In the genomic region with DNA sequence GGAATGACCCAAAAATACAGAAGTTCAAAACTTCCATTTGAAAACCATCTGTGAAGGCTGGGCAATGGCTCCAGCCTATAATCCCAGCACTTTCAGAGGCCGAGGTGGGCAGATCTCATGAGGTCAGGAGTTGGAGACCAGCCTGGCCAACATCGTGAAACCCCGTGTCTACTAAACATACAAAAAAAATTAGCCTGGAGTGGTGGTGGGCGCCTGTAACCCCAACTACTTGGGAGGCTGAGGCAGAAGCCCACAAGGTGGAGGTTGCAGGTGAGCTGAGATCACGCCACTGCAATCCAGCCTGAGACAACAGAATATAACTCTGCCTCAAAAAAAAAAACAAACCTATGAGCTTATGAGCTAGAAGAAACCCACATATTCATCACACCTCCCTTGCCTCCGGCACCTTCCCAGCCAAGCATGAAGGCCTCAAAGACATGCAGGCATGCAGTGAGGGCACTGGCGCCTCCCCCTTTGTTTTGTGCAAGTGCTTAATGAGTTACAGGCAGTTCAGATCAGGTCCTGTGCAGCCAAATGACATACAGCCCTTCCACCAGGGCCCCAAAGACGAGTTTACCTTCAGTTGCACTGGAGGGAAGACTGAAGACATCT, we compare ENCODE assay signal across 1 cellular context.
A peak's percentile ranks its signal among the peaks of the same experiment; 100 is the strongest.
TF ChIP-seq lines count a peak whose summit lies in the region.

No MANE protein-coding gene starts in this region.

TF ChIP-seq in WTC11, 78 proteins besides CTCF, POLR2A, EP300 and RAD21:
- TF ChIP-seq, protein P1, sequence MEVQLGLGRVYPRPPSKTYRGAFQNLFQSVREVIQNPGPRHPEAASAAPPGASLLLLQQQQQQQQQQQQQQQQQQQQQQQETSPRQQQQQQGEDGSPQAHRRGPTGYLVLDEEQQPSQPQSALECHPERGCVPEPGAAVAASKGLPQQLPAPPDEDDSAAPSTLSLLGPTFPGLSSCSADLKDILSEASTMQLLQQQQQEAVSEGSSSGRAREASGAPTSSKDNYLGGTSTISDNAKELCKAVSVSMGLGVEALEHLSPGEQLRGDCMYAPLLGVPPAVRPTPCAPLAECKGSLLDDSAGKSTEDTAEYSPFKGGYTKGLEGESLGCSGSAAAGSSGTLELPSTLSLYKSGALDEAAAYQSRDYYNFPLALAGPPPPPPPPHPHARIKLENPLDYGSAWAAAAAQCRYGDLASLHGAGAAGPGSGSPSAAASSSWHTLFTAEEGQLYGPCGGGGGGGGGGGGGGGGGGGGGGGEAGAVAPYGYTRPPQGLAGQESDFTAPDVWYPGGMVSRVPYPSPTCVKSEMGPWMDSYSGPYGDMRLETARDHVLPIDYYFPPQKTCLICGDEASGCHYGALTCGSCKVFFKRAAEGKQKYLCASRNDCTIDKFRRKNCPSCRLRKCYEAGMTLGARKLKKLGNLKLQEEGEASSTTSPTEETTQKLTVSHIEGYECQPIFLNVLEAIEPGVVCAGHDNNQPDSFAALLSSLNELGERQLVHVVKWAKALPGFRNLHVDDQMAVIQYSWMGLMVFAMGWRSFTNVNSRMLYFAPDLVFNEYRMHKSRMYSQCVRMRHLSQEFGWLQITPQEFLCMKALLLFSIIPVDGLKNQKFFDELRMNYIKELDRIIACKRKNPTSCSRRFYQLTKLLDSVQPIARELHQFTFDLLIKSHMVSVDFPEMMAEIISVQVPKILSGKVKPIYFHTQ (CRISPR knock-in tag; IDR thresholded peaks at IDR 0.05) = peak; percentile 42; the same call in 1 of the 2 replicates
- TF ChIP-seq ZNF138 (CRISPR knock-in tag; conservative IDR thresholded peaks at IDR 0.05) (no peak), FOXK1 (CRISPR knock-in tag; IDR thresholded peaks at IDR 0.05) (no peak), ZNF416 (CRISPR knock-in tag; IDR thresholded peaks at IDR 0.05) (0 out of 2 replicates have a peak, but pooled peaks have one; percentile 4), ZNF671 (CRISPR knock-in tag; IDR thresholded peaks at IDR 0.05) (peak; percentile 48; the same call in 1 of the 2 replicates)
- TF ChIP-seq, protein P2, sequence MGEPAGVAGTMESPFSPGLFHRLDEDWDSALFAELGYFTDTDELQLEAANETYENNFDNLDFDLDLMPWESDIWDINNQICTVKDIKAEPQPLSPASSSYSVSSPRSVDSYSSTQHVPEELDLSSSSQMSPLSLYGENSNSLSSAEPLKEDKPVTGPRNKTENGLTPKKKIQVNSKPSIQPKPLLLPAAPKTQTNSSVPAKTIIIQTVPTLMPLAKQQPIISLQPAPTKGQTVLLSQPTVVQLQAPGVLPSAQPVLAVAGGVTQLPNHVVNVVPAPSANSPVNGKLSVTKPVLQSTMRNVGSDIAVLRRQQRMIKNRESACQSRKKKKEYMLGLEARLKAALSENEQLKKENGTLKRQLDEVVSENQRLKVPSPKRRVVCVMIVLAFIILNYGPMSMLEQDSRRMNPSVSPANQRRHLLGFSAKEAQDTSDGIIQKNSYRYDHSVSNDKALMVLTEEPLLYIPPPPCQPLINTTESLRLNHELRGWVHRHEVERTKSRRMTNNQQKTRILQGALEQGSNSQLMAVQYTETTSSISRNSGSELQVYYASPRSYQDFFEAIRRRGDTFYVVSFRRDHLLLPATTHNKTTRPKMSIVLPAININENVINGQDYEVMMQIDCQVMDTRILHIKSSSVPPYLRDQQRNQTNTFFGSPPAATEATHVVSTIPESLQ (CRISPR knock-in tag; IDR thresholded peaks at IDR 0.05) = no peak
- TF ChIP-seq, protein P3, sequence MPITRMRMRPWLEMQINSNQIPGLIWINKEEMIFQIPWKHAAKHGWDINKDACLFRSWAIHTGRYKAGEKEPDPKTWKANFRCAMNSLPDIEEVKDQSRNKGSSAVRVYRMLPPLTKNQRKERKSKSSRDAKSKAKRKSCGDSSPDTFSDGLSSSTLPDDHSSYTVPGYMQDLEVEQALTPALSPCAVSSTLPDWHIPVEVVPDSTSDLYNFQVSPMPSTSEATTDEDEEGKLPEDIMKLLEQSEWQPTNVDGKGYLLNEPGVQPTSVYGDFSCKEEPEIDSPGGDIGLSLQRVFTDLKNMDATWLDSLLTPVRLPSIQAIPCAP (CRISPR knock-in tag; IDR thresholded peaks at IDR 0.05) = no peak
- TF ChIP-seq, protein P4, sequence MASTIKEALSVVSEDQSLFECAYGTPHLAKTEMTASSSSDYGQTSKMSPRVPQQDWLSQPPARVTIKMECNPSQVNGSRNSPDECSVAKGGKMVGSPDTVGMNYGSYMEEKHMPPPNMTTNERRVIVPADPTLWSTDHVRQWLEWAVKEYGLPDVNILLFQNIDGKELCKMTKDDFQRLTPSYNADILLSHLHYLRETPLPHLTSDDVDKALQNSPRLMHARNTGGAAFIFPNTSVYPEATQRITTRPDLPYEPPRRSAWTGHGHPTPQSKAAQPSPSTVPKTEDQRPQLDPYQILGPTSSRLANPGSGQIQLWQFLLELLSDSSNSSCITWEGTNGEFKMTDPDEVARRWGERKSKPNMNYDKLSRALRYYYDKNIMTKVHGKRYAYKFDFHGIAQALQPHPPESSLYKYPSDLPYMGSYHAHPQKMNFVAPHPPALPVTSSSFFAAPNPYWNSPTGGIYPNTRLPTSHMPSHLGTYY (CRISPR knock-in tag; IDR thresholded peaks at IDR 0.05) = no peak; the same call in 1 of the 2 replicates
